ENCODE assay signal across 1 cellular context in the genomic region with DNA sequence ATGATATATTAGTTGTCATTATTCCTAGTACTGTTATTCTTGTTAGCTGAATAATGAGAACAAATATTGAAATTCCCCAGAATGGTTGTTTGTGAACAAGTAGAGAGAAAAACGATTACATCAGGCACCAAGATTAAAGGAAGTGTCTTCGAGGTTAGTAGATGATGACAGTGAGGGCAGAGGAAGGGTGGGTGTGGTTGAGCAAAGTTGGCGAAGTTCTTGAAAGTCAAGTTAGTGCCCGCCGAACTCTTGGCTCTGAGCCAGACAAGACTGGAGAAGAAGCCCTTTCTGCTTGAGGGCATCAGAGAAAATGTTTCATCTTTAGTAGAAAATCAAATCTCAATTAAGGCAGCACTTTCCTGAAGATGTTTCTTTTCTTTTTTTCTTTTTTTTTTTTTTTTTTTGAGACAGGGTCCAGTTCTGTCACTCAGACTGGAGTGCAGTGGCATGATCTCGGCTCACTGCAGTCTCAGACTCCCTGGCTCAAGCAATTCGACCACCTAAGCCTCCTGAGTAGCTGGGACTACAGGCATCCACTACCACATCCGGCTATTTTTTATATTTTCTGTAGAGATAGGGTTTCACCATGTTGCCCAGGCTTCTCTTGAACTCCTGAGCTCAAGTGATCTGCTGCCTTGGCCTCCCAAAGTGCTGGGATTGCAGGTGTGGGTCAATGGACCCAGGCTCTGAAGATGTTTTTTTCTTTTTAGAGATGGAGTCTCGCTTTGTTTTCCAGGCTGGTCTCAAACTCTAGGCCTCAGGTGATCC.
TF ChIP-seq lines count a peak whose summit lies in the region.

No MANE protein-coding gene starts in this region.

TF ChIP-seq in GM23338, 12 proteins besides CTCF, POLR2A, EP300 and RAD21 (continued from another document):
- TF ChIP-seq ZNF462 (CRISPR knock-in tag; IDR thresholded peaks at IDR 0.05) (no peak), STAT1 (IDR thresholded peaks at IDR 0.05; ENCODE audit: unreplicated experiment) (no peak), JUNB (IDR thresholded peaks at IDR 0.05; ENCODE audit: unreplicated experiment) (no peak), ZNF331 (CRISPR knock-in tag; IDR thresholded peaks at IDR 0.05; ENCODE audit: low read depth) (no peak), ZNF114 (CRISPR knock-in tag; IDR thresholded peaks at IDR 0.05) (no peak), EZH2phosphoT487 (IDR thresholded peaks at IDR 0.05; ENCODE audit: unreplicated experiment) (no peak), POLR2AphosphoS5 (IDR thresholded peaks at IDR 0.05; ENCODE audit: low read depth) (no peak)
- TF ChIP-seq, protein P1, sequence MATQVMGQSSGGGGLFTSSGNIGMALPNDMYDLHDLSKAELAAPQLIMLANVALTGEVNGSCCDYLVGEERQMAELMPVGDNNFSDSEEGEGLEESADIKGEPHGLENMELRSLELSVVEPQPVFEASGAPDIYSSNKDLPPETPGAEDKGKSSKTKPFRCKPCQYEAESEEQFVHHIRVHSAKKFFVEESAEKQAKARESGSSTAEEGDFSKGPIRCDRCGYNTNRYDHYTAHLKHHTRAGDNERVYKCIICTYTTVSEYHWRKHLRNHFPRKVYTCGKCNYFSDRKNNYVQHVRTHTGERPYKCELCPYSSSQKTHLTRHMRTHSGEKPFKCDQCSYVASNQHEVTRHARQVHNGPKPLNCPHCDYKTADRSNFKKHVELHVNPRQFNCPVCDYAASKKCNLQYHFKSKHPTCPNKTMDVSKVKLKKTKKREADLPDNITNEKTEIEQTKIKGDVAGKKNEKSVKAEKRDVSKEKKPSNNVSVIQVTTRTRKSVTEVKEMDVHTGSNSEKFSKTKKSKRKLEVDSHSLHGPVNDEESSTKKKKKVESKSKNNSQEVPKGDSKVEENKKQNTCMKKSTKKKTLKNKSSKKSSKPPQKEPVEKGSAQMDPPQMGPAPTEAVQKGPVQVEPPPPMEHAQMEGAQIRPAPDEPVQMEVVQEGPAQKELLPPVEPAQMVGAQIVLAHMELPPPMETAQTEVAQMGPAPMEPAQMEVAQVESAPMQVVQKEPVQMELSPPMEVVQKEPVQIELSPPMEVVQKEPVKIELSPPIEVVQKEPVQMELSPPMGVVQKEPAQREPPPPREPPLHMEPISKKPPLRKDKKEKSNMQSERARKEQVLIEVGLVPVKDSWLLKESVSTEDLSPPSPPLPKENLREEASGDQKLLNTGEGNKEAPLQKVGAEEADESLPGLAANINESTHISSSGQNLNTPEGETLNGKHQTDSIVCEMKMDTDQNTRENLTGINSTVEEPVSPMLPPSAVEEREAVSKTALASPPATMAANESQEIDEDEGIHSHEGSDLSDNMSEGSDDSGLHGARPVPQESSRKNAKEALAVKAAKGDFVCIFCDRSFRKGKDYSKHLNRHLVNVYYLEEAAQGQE (IDR thresholded peaks at IDR 0.05; ENCODE audit: unreplicated experiment), result no peak
